ENCODE assay signal across 8 cellular contexts in the genomic region with DNA sequence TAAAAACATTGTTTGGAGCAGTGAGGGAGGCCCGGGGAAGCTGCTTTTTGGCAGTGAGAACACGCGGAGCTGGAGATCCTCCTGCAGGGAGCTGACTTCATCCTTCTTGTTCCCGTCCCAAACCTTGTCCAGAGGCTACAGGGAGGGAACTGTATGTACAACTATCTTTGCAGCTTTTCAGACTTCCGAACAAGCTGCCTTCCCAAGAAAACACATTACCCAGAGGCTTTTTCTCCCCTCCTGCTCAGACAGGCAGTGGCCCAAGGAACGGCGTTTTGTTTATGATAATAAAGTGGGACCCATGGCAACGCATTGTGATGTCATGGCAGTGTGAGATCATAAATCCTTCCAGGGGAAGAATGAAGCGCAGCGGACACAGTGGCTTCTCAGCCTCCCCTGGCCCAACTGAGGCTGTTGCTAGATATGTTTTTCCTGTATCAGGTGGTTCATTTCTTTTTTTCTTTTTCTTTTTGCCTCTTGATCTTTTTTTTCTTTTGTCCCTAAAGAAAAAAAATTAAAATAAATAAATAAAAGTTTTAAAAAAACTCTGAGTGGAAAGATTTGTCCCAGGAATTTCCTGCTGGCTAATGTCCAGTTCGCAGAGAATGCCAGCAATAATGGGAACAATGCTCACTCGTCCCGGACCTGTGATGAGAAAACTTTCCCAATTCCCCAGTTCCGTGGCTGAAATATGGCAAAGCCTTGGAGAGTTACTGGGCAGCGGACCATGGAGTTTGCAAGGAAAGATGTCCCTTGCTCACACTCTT.
DNase-seq lines count a peak whose midpoint lies in the region; ATAC-seq, FAIRE-seq and TF ChIP-seq lines count a peak whose summit lies in the region.

No MANE protein-coding gene starts in this region.

- no peaks in the 10 kb centered on the region for H3K36me3 ChIP-seq in mucosa of rectum (ENCODE audit: control insufficient read depth in 2 of 2, insufficient read depth in 2 of 2, low read length in 2 of 2)
- no peaks in the 10 kb centered on the region for H3K36me3 ChIP-seq in effector memory CD4-positive, alpha-beta T cell (ENCODE audit: control insufficient read depth, insufficient read depth, low read length)

- H3K9me3 ChIP-seq in mucosa of rectum (ENCODE audit: control insufficient read depth in 2 of 2, low read length in 2 of 2): no peaks in the 10 kb centered on the region
- H3K9me3 ChIP-seq in effector memory CD4-positive, alpha-beta T cell (ENCODE audit: control insufficient read depth, low read length): no peaks in the 10 kb centered on the region

- FAIRE-seq in endometrium (lab: Jason Lieb, UNC): peak; percentile 79

- H3K27ac ChIP-seq in mucosa of rectum (ENCODE audit: low read depth in 2 of 2, low read length in 2 of 2): peak overlapping the region; percentile 76 to 80
- H3K27ac ChIP-seq in effector memory CD4-positive, alpha-beta T cell (ENCODE audit: insufficient read depth, low read length, poor library complexity, severe bottlenecking): no peak overlapping the region

- ATAC-seq in GM21825 (IDR thresholded peaks at IDR 0.05; ENCODE audit: unreplicated experiment): no peak
- no peak for ATAC-seq in HG03521 (IDR thresholded peaks at IDR 0.05; ENCODE audit: unreplicated experiment)

- TF ChIP-seq CTCF in AG09319 (IDR thresholded peaks at IDR 0.05; ENCODE audit: low read depth, low read length): no peak

- H3K4me1 ChIP-seq in mucosa of rectum (ENCODE audit: control insufficient read depth in 2 of 2, insufficient read depth in 2 of 2, low read length in 2 of 2): peaks cover 12 to 18% of the 10 kb centered on the region in 2 donors
- no peaks in the 10 kb centered on the region for H3K4me1 ChIP-seq in effector memory CD4-positive, alpha-beta T cell (ENCODE audit: control insufficient read depth, insufficient read depth, low read length, poor library complexity, severe bottlenecking)

- H3K4me3 ChIP-seq in mucosa of rectum (ENCODE audit: low read length in 2 of 2): no peak overlapping the region
- H3K4me3 ChIP-seq in effector memory CD4-positive, alpha-beta T cell (ENCODE audit: insufficient read depth, low read depth, low read length, poor library complexity, severe bottlenecking): no peak overlapping the region

- H3K27me3 ChIP-seq in mucosa of rectum (ENCODE audit: control insufficient read depth in 2 of 2, insufficient read depth in 2 of 2, low read length in 2 of 2): no peaks in the 10 kb centered on the region
- no peaks in the 10 kb centered on the region for H3K27me3 ChIP-seq in effector memory CD4-positive, alpha-beta T cell (replicated peaks; ENCODE audit: control insufficient read depth, insufficient read depth, low read length, poor library complexity, severe bottlenecking)

- H3K9ac ChIP-seq in mucosa of rectum (ENCODE audit: low read depth in 1 of 2, low read length in 2 of 2): peak overlapping the region; percentile 4 to 52

- DNase-seq in AG09319 (ENCODE audit: extremely low read depth, low read depth) (peak; percentile 85), M059J (ENCODE audit: low read depth) (peak; percentile 97)
- no peak for DNase-seq in effector memory CD4-positive, alpha-beta T cell
- no peak for DNase-seq in stimulated activated naive CD4-positive, alpha-beta T cell treated with Interleukin-2 at 50 U/mL for 16 hours (lab: John Stamatoyannopoulos, UW)

Comparison
In these comparisons a context has a peak if more than half of its experiments do, and no peak if none do; other contexts are left out.
1. DNase-seq: peak in AG09319 (single experiment) and M059J (single experiment); none in effector memory CD4-positive, alpha-beta T cell (0 of 3) and stimulated activated naive CD4-positive, alpha-beta T cell treated with Interleukin-2 at 50 U/mL for 16 hours (single experiment).